Comparison of ENCODE assay signal across 22 cellular contexts in genomic region chr2:106983305-106983704, GRCh38.
"Had no signal": no experiment of that assay in that cellular context is flagged by ENCODE, and none has a peak within 500 bp of the region (broad histone marks: within the 10 kb centered on the region; RNA-seq: fewer than 3 reads in every experiment).

No MANE protein-coding gene starts in this region.

- H3K4me1 Mint-ChIP-seq: activated CD4-positive, alpha-beta T cell treated with anti-CD3 and anti-CD28 coated beads for 36 hours; activated naive CD4-positive, alpha-beta T cell treated with anti-CD3 and anti-CD28 coated beads, Interleukin-2, amount 50 U/mL, for 24 hours; naive B cell; neural crest cell; stimulated activated naive CD8-positive, alpha-beta T cell treated with anti-CD3 and anti-CD28 coated beads, Interleukin-15, amount 100 ng/mL, for 72 hours had no signal

- H3K27me3 Mint-ChIP-seq: naive B cell; stimulated activated naive CD8-positive, alpha-beta T cell treated with anti-CD3 and anti-CD28 coated beads, Interleukin-15, amount 100 ng/mL, for 72 hours had no signal

- H3K4me1 ChIP-seq: adrenal gland, prostate gland had no signal

- H3K4me3 ChIP-seq: adrenal gland, dorsolateral prefrontal cortex, mucosa of descending colon, prostate gland, skin epidermis had no signal

- H3K36me3 Mint-ChIP-seq: activated naive CD4-positive, alpha-beta T cell treated with anti-CD3 and anti-CD28 coated beads, Interleukin-2, amount 50 U/mL, for 24 hours; naive B cell; type B pancreatic cell had no signal

- H3K36me3 ChIP-seq: adrenal gland, prostate gland had no signal

- ATAC-seq: activated CD4-positive, alpha-beta T cell treated with anti-CD3 and anti-CD28 coated beads for 36 hours; left ventricle myocardium superior; mucosa of descending colon; right cardiac atrium; stimulated activated naive CD8-positive, alpha-beta T cell treated with anti-CD3 and anti-CD28 coated beads, Interleukin-15, amount 100 ng/mL, for 72 hours had no signal

- H3K27me3 ChIP-seq: adrenal gland, dorsolateral prefrontal cortex had no signal

- H3K27ac Mint-ChIP-seq: activated CD4-positive, alpha-beta T cell treated with anti-CD3 and anti-CD28 coated beads for 36 hours; activated naive CD4-positive, alpha-beta T cell treated with anti-CD3 and anti-CD28 coated beads, Interleukin-2, amount 50 U/mL, for 24 hours; naive B cell; stimulated activated naive CD8-positive, alpha-beta T cell treated with anti-CD3 and anti-CD28 coated beads, Interleukin-15, amount 100 ng/mL, for 72 hours; type B pancreatic cell had no signal

- H3K9me3 Mint-ChIP-seq: neural crest cell; stimulated activated naive CD8-positive, alpha-beta T cell treated with anti-CD3 and anti-CD28 coated beads, Interleukin-15, amount 100 ng/mL, for 72 hours; type B pancreatic cell had no signal

- H3K9me3 ChIP-seq: adrenal gland, mucosa of descending colon, prostate gland had no signal

- H3K4me3 Mint-ChIP-seq: activated CD4-positive, alpha-beta T cell treated with anti-CD3 and anti-CD28 coated beads for 36 hours; activated naive CD4-positive, alpha-beta T cell treated with anti-CD3 and anti-CD28 coated beads, Interleukin-2, amount 50 U/mL, for 24 hours; naive B cell; neural crest cell; stimulated activated naive CD8-positive, alpha-beta T cell treated with anti-CD3 and anti-CD28 coated beads, Interleukin-15, amount 100 ng/mL, for 72 hours; type B pancreatic cell had no signal

- H3K27ac ChIP-seq: adrenal gland, dorsolateral prefrontal cortex, epithelial cell of prostate, prostate gland, skin epidermis, VCaP had no signal

- DNase-seq: activated CD4-positive, alpha-beta T cell treated with anti-CD3 and anti-CD28 coated beads for 36 hours; activated CD4-positive, alpha-beta T cell treated with anti-CD3 and anti-CD28 coated beads, Interleukin-2, amount 50 U/mL, for 48 hours; activated gamma-delta T cell; adrenal gland; dorsolateral prefrontal cortex; glutamatergic neuron; kidney; left ventricle myocardium superior; mucosa of descending colon; naive B cell; right cardiac atrium; stimulated activated CD4-positive, alpha-beta T cell treated with anti-CD3 and anti-CD28 coated beads, Interleukin-15, amount 100 ng/mL, for 24 hours; stimulated activated CD4-positive, alpha-beta T cell treated with anti-CD3 and anti-CD28 coated beads, Interleukin-2, amount 100 ng/mL, for 48 hours; stimulated activated naive CD8-positive, alpha-beta T cell treated with anti-CD3 and anti-CD28 coated beads, Interleukin-15, amount 100 ng/mL, for 72 hours; T-helper 2 cell had no signal
